Comparison of ENCODE assay signal across 1 cellular context in genomic region chr6:159838020-159838744, GRCh38.
TF ChIP-seq lines count a peak whose summit lies in the region.

No MANE protein-coding gene starts in this region.

TF ChIP-seq in IMR-90, 13 proteins besides CTCF, POLR2A, EP300 and RAD21:
- TF ChIP-seq CEBPB (IDR thresholded peaks at IDR 0.05; ENCODE audit: low read depth, low read length), result no peak
- no peak for TF ChIP-seq USF2 (IDR thresholded peaks at IDR 0.05; ENCODE audit: low read depth, low read length)
- no peak for TF ChIP-seq CHD1 (IDR thresholded peaks at IDR 0.05; ENCODE audit: low read depth, low read length)
- no peak for TF ChIP-seq ELK1 (IDR thresholded peaks at IDR 0.05; ENCODE audit: borderline replicate concordance, low read depth, low read length)
- TF ChIP-seq SMC3 (IDR thresholded peaks at IDR 0.05; ENCODE audit: low read depth, low read length), result no peak
- no peak for TF ChIP-seq BHLHE40 (IDR thresholded peaks at IDR 0.05; ENCODE audit: low read depth, low read length)
- TF ChIP-seq MXI1 (IDR thresholded peaks at IDR 0.05; ENCODE audit: borderline replicate concordance, low read depth, low read length), result no peak
- TF ChIP-seq MAFK (IDR thresholded peaks at IDR 0.05; ENCODE audit: low read depth, low read length), result no peak
